ENCODE assay signal across 19 cellular contexts in genomic region chrX:107567370-107567769, GRCh38.
DNase-seq lines count a peak whose midpoint lies in the region; ATAC-seq, FAIRE-seq and TF ChIP-seq lines count a peak whose summit lies in the region.
"Had no signal": no experiment of that assay in that cellular context is flagged by ENCODE, and none has a peak within 500 bp of the region (broad histone marks: within the 10 kb centered on the region; RNA-seq: fewer than 3 reads in every experiment).

No MANE protein-coding gene starts in this region.

- peaks cover 21% of the 10 kb centered on the region for H3K4me1 ChIP-seq in H9 (ENCODE audit: insufficient read depth, low read length)
- H3K4me1 ChIP-seq in astrocyte (ENCODE audit: insufficient read depth, low read length), result peaks cover 40% of the 10 kb centered on the region
- peaks cover 3 to 8% of the 10 kb centered on the region in 2 donors for H3K4me1 ChIP-seq in neuronal stem cell (ENCODE audit: control insufficient read depth in 2 of 2, insufficient read depth in 1 of 2, low read depth in 1 of 2, low read length in 2 of 2)
- no peaks in the 10 kb centered on the region for H3K4me1 ChIP-seq in foreskin keratinocyte

- H3K27ac Mint-ChIP-seq in H9 (peak overlapping the region in 2 of 3 experiments; percentile 29 to 60; a peak in 5 of 7 replicates), astrocyte (ENCODE audit: unreplicated experiment) (peak overlapping the region; percentile 86)
- H3K27ac Mint-ChIP-seq in activated T-cell treated with anti-CD3 and anti-CD28 coated beads, Interleukin-2, amount 50 U/mL, for 72 hours, result no peak overlapping the region
- H3K27ac Mint-ChIP-seq: CD4-positive, CD25-positive, alpha-beta regulatory T cell; IgD-negative memory B cell had no signal

- H4K8ac ChIP-seq in H9 (replicated peaks; ENCODE audit: insufficient read length, low read depth, low read length) (no peak overlapping the region), neuronal stem cell (ENCODE audit: low read depth, low read length) (no peak overlapping the region)

- no peaks in the 10 kb centered on the region for H3K23me2 ChIP-seq in H9 (ENCODE audit: insufficient read length, low read depth, low read length, poor library complexity, severe bottlenecking)

- TF ChIP-seq CTCF in H9 (conservative IDR thresholded peaks at IDR 0.05) (no peak), astrocyte (IDR thresholded peaks at IDR 0.05; ENCODE audit: insufficient read depth, low read depth, low read length) (no peak), foreskin keratinocyte (conservative IDR thresholded peaks at IDR 0.05) (no peak)

- H3K4ac ChIP-seq in H9 (ENCODE audit: low read depth, low read length) (no peak overlapping the region), neuronal stem cell (ENCODE audit: low read length) (no peak overlapping the region)

- H3K36me3 ChIP-seq in astrocyte (ENCODE audit: insufficient read depth, low read length), result no peaks in the 10 kb centered on the region
- no peaks in the 10 kb centered on the region for H3K36me3 ChIP-seq in neuronal stem cell (replicated peaks in 1 of 2; ENCODE audit: control insufficient read depth in 2 of 2, insufficient read depth in 2 of 2, low read length in 2 of 2)

- no peak overlapping the region for H3K14ac ChIP-seq in H9 (ENCODE audit: insufficient read depth, low read length)
- H3K14ac ChIP-seq in neuronal stem cell (ENCODE audit: low read length), result no peak overlapping the region

- H2BK20ac ChIP-seq in H9 (ENCODE audit: low read depth, low read length, poor library complexity, severe bottlenecking), result no peak overlapping the region

- ATAC-seq in foreskin keratinocyte, result no peak
- ATAC-seq in activated T-cell treated with anti-CD3 and anti-CD28 coated beads, Interleukin-2, amount 50 U/mL, for 72 hours (replicated peaks in 1 of 2), result no peak
- ATAC-seq: Panc1 had no signal

- H4K91ac ChIP-seq in H9 (ENCODE audit: insufficient read length, low read depth, low read length) (no peak overlapping the region), neuronal stem cell (ENCODE audit: low read depth, low read length, poor library complexity) (no peak overlapping the region)

- H3T11ph ChIP-seq in H9 (ENCODE audit: low read length), result no peak overlapping the region

- H3K56ac ChIP-seq in H9 (ENCODE audit: insufficient read length, low read depth, low read length), result no peak overlapping the region

- H3K27ac ChIP-seq in H9 (ENCODE audit: insufficient read length, low read depth, low read length), result no peak overlapping the region
- no peak overlapping the region for H3K27ac ChIP-seq in astrocyte (ENCODE audit: low read depth, low read length)
- H3K27ac ChIP-seq in neuronal stem cell (replicated peaks; ENCODE audit: low read length), result peak overlapping the region; percentile 4
- H3K27ac ChIP-seq in foreskin keratinocyte, result no peak overlapping the region

- H2AK5ac ChIP-seq in H9 (ENCODE audit: insufficient read length, low read length) (no peak overlapping the region), neuronal stem cell (ENCODE audit: low read depth, low read length) (no peak overlapping the region)

- H3K79me2 ChIP-seq in H9 (ENCODE audit: insufficient read depth, low read length) (no peaks in the 10 kb centered on the region), astrocyte (ENCODE audit: insufficient read depth, low read length) (no peaks in the 10 kb centered on the region)

- no peak overlapping the region for H4K5ac ChIP-seq in H9 (ENCODE audit: insufficient read length, low read depth, low read length)

- no peaks in the 10 kb centered on the region for H3K27me3 ChIP-seq in H9 (ENCODE audit: insufficient read depth, low read length)
- no peaks in the 10 kb centered on the region for H3K27me3 ChIP-seq in astrocyte (ENCODE audit: insufficient read depth, low read length)
- no peaks in the 10 kb centered on the region for H3K27me3 ChIP-seq in neuronal stem cell (ENCODE audit: control insufficient read depth in 3 of 3, insufficient read depth in 3 of 3, low read depth in 1 of 3, low read length in 3 of 3)
- no peaks in the 10 kb centered on the region for H3K27me3 ChIP-seq in foreskin keratinocyte

- DNase-seq in H9, result no peak
- peak; percentile 74 to 79 for DNase-seq in NCI-H524 (lab: John Stamatoyannopoulos, UW)
- no peak for DNase-seq in astrocyte (ENCODE audit: low read depth)
- no peak for DNase-seq in neuronal stem cell (ENCODE audit: low spot score)
- no peak for DNase-seq in foreskin keratinocyte
- no peak for DNase-seq in NCI-H2107 (lab: John Stamatoyannopoulos, UW)
- DNase-seq in activated T-cell treated with anti-CD3 and anti-CD28 coated beads, Interleukin-2, amount 50 U/mL, for 72 hours, result no peak
- DNase-seq: ACHN; CD4-positive, CD25-positive, alpha-beta regulatory T cell; EL; MV-4-11; NCI-H1417 treated with DMSO at 0.1 percent for 48 hours; NCI-H2029 treated with DMSO at 0.1 percent for 48 hours; NCI-H2227 treated with DMSO at 0.1 percent for 48 hours; NCI-H69; SHP77 had no signal

- H3K23ac ChIP-seq in H9 (ENCODE audit: insufficient read length, low read depth, low read length), result no peak overlapping the region
- H3K23ac ChIP-seq in neuronal stem cell (ENCODE audit: low read depth, low read length, poor library complexity), result no peak overlapping the region

- H3K4me3 Mint-ChIP-seq in H9 (no peak overlapping the region; a peak in 1 of 5 replicates), astrocyte (ENCODE audit: unreplicated experiment) (peak overlapping the region; percentile 56)
- H3K4me3 Mint-ChIP-seq in activated T-cell treated with anti-CD3 and anti-CD28 coated beads, Interleukin-2, amount 50 U/mL, for 72 hours, result no peak overlapping the region
- H3K4me3 Mint-ChIP-seq: CD4-positive, CD25-positive, alpha-beta regulatory T cell; IgD-negative memory B cell had no signal

- H3K9me3 ChIP-seq in H9 (ENCODE audit: control insufficient read depth, low read depth, low read length) (no peaks in the 10 kb centered on the region), astrocyte (ENCODE audit: insufficient read depth, low read depth, low read length) (peaks cover 2% of the 10 kb centered on the region), neuronal stem cell (replicated peaks in 1 of 2; ENCODE audit: control insufficient read depth in 2 of 2, insufficient read depth in 1 of 2, low read depth in 1 of 2, low read length in 2 of 2) (no peaks in the 10 kb centered on the region)

- no peak for FAIRE-seq in astrocyte (lab: Jason Lieb, UNC)
- FAIRE-seq: H54 had no signal

- no peaks in the 10 kb centered on the region for H4K20me1 ChIP-seq in H9 (ENCODE audit: control insufficient read depth, insufficient read depth, insufficient read length)
- no peaks in the 10 kb centered on the region for H4K20me1 ChIP-seq in astrocyte (ENCODE audit: insufficient read depth, low read length)

- H3K18ac ChIP-seq in H9 (ENCODE audit: insufficient read length, low read depth, low read length) (no peak overlapping the region), neuronal stem cell (ENCODE audit: low read length) (no peak overlapping the region)

- H3K79me1 ChIP-seq in H9 (ENCODE audit: insufficient read depth, low read depth, low read length, poor library complexity, severe bottlenecking), result no peaks in the 10 kb centered on the region
- no peaks in the 10 kb centered on the region for H3K79me1 ChIP-seq in neuronal stem cell (ENCODE audit: low read depth, low read length)

- H3K27me3 Mint-ChIP-seq in H9 (ENCODE audit: low read depth), result no peaks in the 10 kb centered on the region
- H3K27me3 Mint-ChIP-seq in astrocyte (ENCODE audit: low read depth, unreplicated experiment), result no peaks in the 10 kb centered on the region
- H3K27me3 Mint-ChIP-seq in activated T-cell treated with anti-CD3 and anti-CD28 coated beads, Interleukin-2, amount 50 U/mL, for 72 hours (ENCODE audit: low read depth), result peaks cover 67% of the 10 kb centered on the region

- H2BK12ac ChIP-seq in H9 (ENCODE audit: insufficient read length, low read depth, low read length), result no peak overlapping the region
- no peak overlapping the region for H2BK12ac ChIP-seq in neuronal stem cell (ENCODE audit: low read length)

- H3K4me3 ChIP-seq in astrocyte (ENCODE audit: insufficient read depth, low read depth, low read length), result no peak overlapping the region
- no peak overlapping the region for H3K4me3 ChIP-seq in neuronal stem cell (ENCODE audit: low read length in 2 of 2)

- peaks cover 36 to 53% of the 10 kb centered on the region in 2 experiments for H3K4me1 Mint-ChIP-seq in H9
- H3K4me1 Mint-ChIP-seq in astrocyte (ENCODE audit: low read depth, unreplicated experiment), result peaks cover 37% of the 10 kb centered on the region
- H3K4me1 Mint-ChIP-seq in activated T-cell treated with anti-CD3 and anti-CD28 coated beads, Interleukin-2, amount 50 U/mL, for 72 hours (ENCODE audit: low read depth), result no peaks in the 10 kb centered on the region
- H3K4me1 Mint-ChIP-seq: CD4-positive, CD25-positive, alpha-beta regulatory T cell; IgD-negative memory B cell had no signal

- H2AFZ ChIP-seq in H9 (ENCODE audit: low read length) (no peak overlapping the region), astrocyte (ENCODE audit: low read depth, low read length) (peak overlapping the region; percentile 41), neuronal stem cell (ENCODE audit: low read length) (no peak overlapping the region)

- H2BK5ac ChIP-seq in H9 (ENCODE audit: insufficient read length, low read length) (no peak overlapping the region), neuronal stem cell (ENCODE audit: low read length) (no peak overlapping the region)

- H3K9ac ChIP-seq in H9 (ENCODE audit: extremely low read depth, insufficient read length, low read length), result no peak overlapping the region
- H3K9ac ChIP-seq in astrocyte (ENCODE audit: low read length), result no peak overlapping the region
- H3K9ac ChIP-seq in neuronal stem cell (ENCODE audit: low read depth, low read length, poor library complexity), result no peak overlapping the region

- H3K9me3 Mint-ChIP-seq in H9, result peaks cover 0 to 45% of the 10 kb centered on the region in 2 experiments; a peak in 2 of 5 replicates
- peaks cover 3% of the 10 kb centered on the region for H3K9me3 Mint-ChIP-seq in astrocyte (ENCODE audit: unreplicated experiment)
- peaks cover 3% of the 10 kb centered on the region in 2 donors for H3K9me3 Mint-ChIP-seq in activated T-cell treated with anti-CD3 and anti-CD28 coated beads, Interleukin-2, amount 50 U/mL, for 72 hours
- H3K9me3 Mint-ChIP-seq: IgD-negative memory B cell had no signal

- H3K4me2 ChIP-seq in H9 (ENCODE audit: insufficient read depth, insufficient read length, low read length) (no peak overlapping the region), astrocyte (ENCODE audit: low read length) (peak overlapping the region; percentile 5), neuronal stem cell (ENCODE audit: insufficient read depth, low read length, poor library complexity, severe bottlenecking) (no peak overlapping the region)

- no peak overlapping the region for H2BK120ac ChIP-seq in H9 (ENCODE audit: low read depth, low read length, poor library complexity, severe bottlenecking)
- H2BK120ac ChIP-seq in neuronal stem cell (ENCODE audit: low read depth, low read length), result no peak overlapping the region

- H3K36me3 Mint-ChIP-seq in H9 (ENCODE audit: insufficient read depth in 1 of 3, low read depth in 3 of 3) (peaks cover 0 to 5% (median 4%) of the 10 kb centered on the region in 3 experiments; a peak in 3 of 7 replicates), astrocyte (ENCODE audit: low read depth, unreplicated experiment) (no peaks in the 10 kb centered on the region)
- H3K36me3 Mint-ChIP-seq in activated T-cell treated with anti-CD3 and anti-CD28 coated beads, Interleukin-2, amount 50 U/mL, for 72 hours (ENCODE audit: insufficient read depth in 2 of 2), result no peaks in the 10 kb centered on the region
- H3K36me3 Mint-ChIP-seq: CD4-positive, CD25-positive, alpha-beta regulatory T cell; IgD-negative memory B cell had no signal

- no CpG with 5 or more reads among the region's 2 CpGs for WGBS in H9 (ENCODE audit: extremely low coverage, insufficient read length, low lambda C conversion rate)
- no CpG with 5 or more reads among the region's 2 CpGs for WGBS in neuronal stem cell (ENCODE audit: extremely low coverage in 2 of 2, insufficient read length in 2 of 2, insufficient replicate concordance in 1 of 2), 2 donors

- H2BK15ac ChIP-seq in H9 (ENCODE audit: low read depth, low read length) (no peak overlapping the region), neuronal stem cell (ENCODE audit: low read length) (no peak overlapping the region)

Comparison
In these comparisons a context has a peak if more than half of its experiments do, and no peak if none do; other contexts are left out.
1. DNase-seq: peak in NCI-H524 (2 of 2); none in H9 (single experiment), astrocyte (single experiment), neuronal stem cell (single experiment), foreskin keratinocyte (0 of 2), NCI-H2107 (single experiment) and activated T-cell treated with anti-CD3 and anti-CD28 coated beads, Interleukin-2, amount 50 U/mL, for 72 hours (0 of 2).